Comparison of ENCODE assay signal across 25 cellular contexts in genomic region chr15:77553257-77553656, GRCh38.
"Had no signal": no experiment of that assay in that cellular context is flagged by ENCODE, and none has a peak within 500 bp of the region (broad histone marks: within the 10 kb centered on the region; RNA-seq: fewer than 3 reads in every experiment).

No MANE protein-coding gene starts in this region.

- H3K27ac ChIP-seq: left ventricle myocardium inferior, spleen, suprapubic skin, uterus had no signal

- H3K4me1 Mint-ChIP-seq: activated CD4-positive, alpha-beta T cell treated with anti-CD3 and anti-CD28 coated beads, Interleukin-2, amount 10 ng/mL, durations not matched to agents 24 days and 14 days; central memory CD8-positive, alpha-beta T cell had no signal

- H3K9me3 ChIP-seq: left ventricle myocardium inferior, spleen, suprapubic skin, uterus had no signal

- H3K4me1 ChIP-seq: suprapubic skin, uterus had no signal

- DNase-seq: activated CD4-positive, alpha-beta memory T cell treated with anti-CD3 and anti-CD28 coated beads for 36 hours; activated CD4-positive, alpha-beta T cell treated with anti-CD3 and anti-CD28 coated beads, Interleukin-2, amount 10 ng/mL, durations not matched to agents 24 days and 14 days; activated CD4-positive, CD25-positive, alpha-beta regulatory T cell treated with anti-CD3 and anti-CD28 coated beads, Interleukin-2, amount 50 U/mL, for 72 hours; activated CD8-positive, alpha-beta memory T cell treated with anti-CD3 and anti-CD28 coated beads, Interleukin-2, amount 50 U/mL, for 4 hours; activated gamma-delta T cell treated with Interleukin-2 at 50 U/mL for 16 hours; activated naive CD4-positive, alpha-beta T cell treated with anti-CD3 and anti-CD28 coated beads, Interleukin-2, amount 50 U/mL, for 16 hours; activated T-cell treated with anti-CD3 and anti-CD28 coated beads, Interleukin-2, amount 50 U/mL, for 1 hour; amniotic stem cell; dermis blood vessel endothelial cell; effector CD8-positive, alpha-beta T cell; islet precursor cell; left ventricle myocardium inferior; spleen; stimulated activated naive CD4-positive, alpha-beta T cell; T-helper 2 cell; trophoblast cell; uterus had no signal

- ATAC-seq: right cardiac atrium had no signal

- H3K36me3 Mint-ChIP-seq: activated CD4-positive, alpha-beta memory T cell treated with anti-CD3 and anti-CD28 coated beads for 36 hours had no signal

- FAIRE-seq: astrocyte, endometrium, frontal cortex had no signal

- H3K36me3 ChIP-seq: left ventricle myocardium inferior, spleen, suprapubic skin, uterus had no signal

- H3K4me3 Mint-ChIP-seq: activated CD4-positive, alpha-beta memory T cell treated with anti-CD3 and anti-CD28 coated beads for 36 hours; activated CD4-positive, alpha-beta T cell treated with anti-CD3 and anti-CD28 coated beads, Interleukin-2, amount 10 ng/mL, durations not matched to agents 24 days and 14 days; activated T-helper 1 cell treated with anti-CD3 and anti-CD28 coated beads, Interleukin-12 subunit alpha, Interleukin-12 subunit beta, Interleukin-2, Interleukin-4 antibody, amounts not matched to agents 30 ng/mL and 10 ng/mL and 1 ng/mL, durations not matched to agents 14 hours and 24 hours and 36 hours; central memory CD8-positive, alpha-beta T cell had no signal

- H3K4me3 ChIP-seq: left ventricle myocardium inferior, lung, spleen, suprapubic skin, uterus had no signal

- H3K27ac Mint-ChIP-seq: activated CD4-positive, alpha-beta memory T cell treated with anti-CD3 and anti-CD28 coated beads for 36 hours; activated CD4-positive, alpha-beta T cell treated with anti-CD3 and anti-CD28 coated beads, Interleukin-2, amount 10 ng/mL, durations not matched to agents 24 days and 14 days; activated T-helper 1 cell treated with anti-CD3 and anti-CD28 coated beads, Interleukin-12 subunit alpha, Interleukin-12 subunit beta, Interleukin-2, Interleukin-4 antibody, amounts not matched to agents 30 ng/mL and 10 ng/mL and 1 ng/mL, durations not matched to agents 14 hours and 24 hours and 36 hours had no signal

- H3K9me3 Mint-ChIP-seq: activated CD4-positive, alpha-beta memory T cell treated with anti-CD3 and anti-CD28 coated beads for 36 hours; activated CD4-positive, alpha-beta T cell treated with anti-CD3 and anti-CD28 coated beads, Interleukin-2, amount 10 ng/mL, durations not matched to agents 24 days and 14 days; activated T-helper 1 cell treated with anti-CD3 and anti-CD28 coated beads, Interleukin-12 subunit alpha, Interleukin-12 subunit beta, Interleukin-2, Interleukin-4 antibody, amounts not matched to agents 30 ng/mL and 10 ng/mL and 1 ng/mL, durations not matched to agents 14 hours and 24 hours and 36 hours; central memory CD8-positive, alpha-beta T cell had no signal

- H3K27me3 ChIP-seq: spleen, suprapubic skin, uterus had no signal

- H3K27me3 Mint-ChIP-seq: activated CD4-positive, alpha-beta memory T cell treated with anti-CD3 and anti-CD28 coated beads for 36 hours; activated CD4-positive, alpha-beta T cell treated with anti-CD3 and anti-CD28 coated beads, Interleukin-2, amount 10 ng/mL, durations not matched to agents 24 days and 14 days had no signal
